In the genomic region with DNA sequence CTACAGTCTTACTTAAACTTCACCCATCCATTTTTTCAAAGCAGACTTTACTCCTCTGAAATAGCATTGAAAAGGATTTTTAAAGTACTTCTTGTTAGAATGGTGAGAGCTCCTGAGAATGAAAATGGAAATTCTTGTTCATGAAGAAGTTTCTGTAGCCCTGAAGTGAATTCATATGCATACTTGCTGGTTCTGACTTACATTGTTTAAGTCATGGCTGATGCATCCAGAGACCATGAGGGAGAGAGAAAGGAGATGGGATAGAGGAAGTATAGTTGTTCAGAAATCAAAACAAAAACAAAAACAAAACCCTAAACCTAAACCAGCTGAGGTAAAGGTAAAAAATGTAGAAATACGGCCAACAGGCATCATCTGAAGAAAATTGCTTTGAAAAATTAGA, we compare ENCODE assay signal across 20 cellular contexts. TPM values are rescaled to one million over a fixed set of nuclear protein-coding genes. Genes with fewer than 3 reads are reported as not detected.
"Had no signal": no experiment of that assay in that cellular context is flagged by ENCODE, and none has a peak within 500 bp of the region (broad histone marks: within the 10 kb centered on the region; RNA-seq: fewer than 3 reads in every experiment).

No MANE protein-coding gene starts in this region.

- H3K4me3 ChIP-seq: ascending aorta, colonic mucosa, prostate gland, right atrium auricular region, testis had no signal

- H3K27ac Mint-ChIP-seq: endodermal cell; naive thymus-derived CD8-positive, alpha-beta T cell; type B pancreatic cell had no signal

- H3K27me3 ChIP-seq: ascending aorta, colonic mucosa, right atrium auricular region, testis had no signal

- H3K36me3 Mint-ChIP-seq: naive thymus-derived CD8-positive, alpha-beta T cell; type B pancreatic cell had no signal

- H3K27ac ChIP-seq: ascending aorta, colonic mucosa, epithelial cell of prostate, prostate gland, right atrium auricular region, testis, WERI-Rb-1 had no signal

- DNase-seq: activated CD8-positive, alpha-beta memory T cell treated with anti-CD3 and anti-CD28 coated beads for 24 hours; activated effector memory CD4-positive, alpha-beta T cell treated with anti-CD3 and anti-CD28 coated beads, Interleukin-2, amount 50 U/mL, for 16 hours; colonic mucosa; endodermal cell; foreskin fibroblast; left cardiac atrium; mesenchymal stem cell; naive thymus-derived CD8-positive, alpha-beta T cell; stimulated activated CD4-positive, alpha-beta T cell treated with anti-CD3 and anti-CD28 coated beads, Interleukin-12 subunit alpha, Interleukin-12 subunit beta, amount 100 ng/mL, for 4 hours; stimulated activated CD4-positive, alpha-beta T cell treated with anti-CD3 and anti-CD28 coated beads, Interleukin-1b, Interleukin-23, amount 100 ng/mL, for 48 hours; SW 1271; testis; WERI-Rb-1 had no signal

- H3K27me3 Mint-ChIP-seq: central memory CD8-positive, alpha-beta T cell; naive thymus-derived CD8-positive, alpha-beta T cell; type B pancreatic cell had no signal

- H3K9me3 ChIP-seq: ascending aorta, colonic mucosa, prostate gland, right atrium auricular region, testis had no signal

- H3K4me1 ChIP-seq: ascending aorta, colonic mucosa, prostate gland, right atrium auricular region, testis had no signal

- H3K9me3 Mint-ChIP-seq: central memory CD8-positive, alpha-beta T cell; endodermal cell; type B pancreatic cell had no signal

- H3K4me3 Mint-ChIP-seq: central memory CD8-positive, alpha-beta T cell; endodermal cell; naive thymus-derived CD8-positive, alpha-beta T cell; type B pancreatic cell had no signal

- H3K36me3 ChIP-seq: ascending aorta, colonic mucosa, prostate gland, right atrium auricular region, WERI-Rb-1 had no signal

- ATAC-seq: left cardiac atrium; naive thymus-derived CD8-positive, alpha-beta T cell had no signal

- H3K4me1 Mint-ChIP-seq: central memory CD8-positive, alpha-beta T cell; endodermal cell had no signal

RNA-seq across cellular contexts. Expression of gene SAMSN1, which starts 27.1 kb away (rescaled TPM):
- total RNA-seq: osteocyte had no signal
